1 cellular context compared by ENCODE assay signal in the genomic region with DNA sequence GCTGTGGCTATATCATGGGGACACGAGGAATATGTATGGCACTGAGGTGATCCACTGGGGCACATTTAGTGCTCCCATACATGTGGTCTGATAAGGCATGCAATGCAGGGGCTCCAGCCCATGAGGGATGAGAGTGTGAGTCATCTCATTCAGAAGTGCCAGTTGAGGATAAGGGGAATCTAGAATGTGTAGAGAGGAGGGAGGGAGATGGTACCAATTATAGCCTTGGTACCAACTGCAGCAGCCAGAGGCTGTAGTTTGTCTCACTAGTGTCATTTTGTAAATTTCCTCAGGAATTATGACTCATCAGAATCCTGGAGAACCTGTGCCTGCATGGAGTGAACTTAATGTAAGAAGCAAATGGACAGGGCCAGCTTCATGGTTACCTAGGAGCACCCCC.
TF ChIP-seq lines count a peak whose summit lies in the region.

No MANE protein-coding gene starts in this region.

TF ChIP-seq in SK-N-SH treated with all-trans-retinoic acid at 6 μM for 48 hours, 23 proteins besides CTCF, POLR2A, EP300 and RAD21 (continued from another document):
- no peak for TF ChIP-seq TSHZ2 (CRISPR knock-in tag; IDR thresholded peaks at IDR 0.05)
- no peak for TF ChIP-seq SNAI2 (CRISPR knock-in tag; IDR thresholded peaks at IDR 0.05)
- TF ChIP-seq ZC3H10 (CRISPR knock-in tag; IDR thresholded peaks at IDR 0.05), result no peak
- no peak for TF ChIP-seq ESRRG (CRISPR knock-in tag; IDR thresholded peaks at IDR 0.05)
- TF ChIP-seq ZFP3 (CRISPR knock-in tag; IDR thresholded peaks at IDR 0.05), result no peak
- no peak for TF ChIP-seq BACH2 (CRISPR knock-in tag; IDR thresholded peaks at IDR 0.05; ENCODE audit: borderline replicate concordance)
- TF ChIP-seq ZFP30 (CRISPR knock-in tag; IDR thresholded peaks at IDR 0.05), result no peak
TF ChIP-seq in SK-N-SH treated with all-trans-retinoic acid at 6 μM for 48 hours: peak in this region for 0.
